ENCODE assay signal across 8 cellular contexts in genomic region chr5:88732181-88732633, GRCh38.
DNase-seq lines count a peak whose midpoint lies in the region; ATAC-seq and TF ChIP-seq lines count a peak whose summit lies in the region.

No MANE protein-coding gene starts in this region.

- no peak for TF ChIP-seq CTCF in activated B cell treated with CpG ODN at 0.5 μM for 24 hours (IDR thresholded peaks at IDR 0.05)

- H3K27ac Mint-ChIP-seq in activated naive CD8-positive, alpha-beta T cell treated with anti-CD3 and anti-CD28 coated beads, Interleukin-2, amount 50 U/mL, for 24 hours = peak overlapping the region; percentile 48
- no peak overlapping the region for H3K27ac Mint-ChIP-seq in activated naive CD8-positive, alpha-beta T cell treated with anti-CD3 and anti-CD28 coated beads for 36 hours
- H3K27ac Mint-ChIP-seq in activated B cell treated with CpG ODN at 0.5 μM for 24 hours = peak overlapping the region; percentile 91

- POLR2A ChIA-PET in activated B cell treated with CpG ODN at 0.5 μM for 24 hours (lab: Charles Lee) = interaction anchor here (0.7 to 8.7 kb wide), 27 partner anchors 9 to 1677 kb away, joined by 3 to 242 read pairs (median 5); partner anchors contain the start of genes CETN3 and MEF2C

- ATAC-seq in activated naive CD8-positive, alpha-beta T cell treated with anti-CD3 and anti-CD28 coated beads, Interleukin-2, amount 50 U/mL, for 24 hours = peak; percentile 65
- ATAC-seq in HG03135 (IDR thresholded peaks at IDR 0.05; ENCODE audit: unreplicated experiment) (peak; percentile 37), activated B cell treated with CpG ODN at 0.5 μM for 24 hours (ENCODE audit: low read depth) (peak; percentile 57)

- intact Hi-C loops in activated B cell treated with CpG ODN at 0.5 μM for 24 hours (cut with micrococcal nuclease) = loop anchor here (1.0 to 5.0 kb wide), 10 partner anchors 14 to 711 kb away; partner anchors contain the start of gene MEF2C

- no peaks in the 10 kb centered on the region for H3K27me3 Mint-ChIP-seq in activated naive CD8-positive, alpha-beta T cell treated with anti-CD3 and anti-CD28 coated beads, Interleukin-2, amount 50 U/mL, for 24 hours
- H3K27me3 Mint-ChIP-seq in activated naive CD8-positive, alpha-beta T cell treated with anti-CD3 and anti-CD28 coated beads for 36 hours = peaks cover 9% of the 10 kb centered on the region
- H3K27me3 Mint-ChIP-seq in activated B cell treated with CpG ODN at 0.5 μM for 24 hours = no peaks in the 10 kb centered on the region

- DNase-seq in activated naive CD8-positive, alpha-beta T cell treated with anti-CD3 and anti-CD28 coated beads, Interleukin-2, amount 50 U/mL, for 24 hours = peak; percentile 12
- no peak for DNase-seq in activated naive CD8-positive, alpha-beta T cell treated with anti-CD3 and anti-CD28 coated beads for 36 hours
- DNase-seq in activated B cell treated with CpG ODN at 0.5 μM for 24 hours (no peak), medulla oblongata (ENCODE audit: extremely low spot score) (peak; percentile 74), T-helper 1 cell (no peak), NCI-H345 treated with DMSO at 0.1 percent for 48 hours (lab: John Stamatoyannopoulos, UW; ENCODE audit: unreplicated experiment) (no peak)
- no peak for DNase-seq in activated CD4-positive, alpha-beta T cell treated with anti-CD3 and anti-CD28 coated beads for 48 hours

- H3K9me3 Mint-ChIP-seq in activated naive CD8-positive, alpha-beta T cell treated with anti-CD3 and anti-CD28 coated beads, Interleukin-2, amount 50 U/mL, for 24 hours = no peaks in the 10 kb centered on the region
- no peaks in the 10 kb centered on the region for H3K9me3 Mint-ChIP-seq in activated naive CD8-positive, alpha-beta T cell treated with anti-CD3 and anti-CD28 coated beads for 36 hours
- H3K9me3 Mint-ChIP-seq in activated B cell treated with CpG ODN at 0.5 μM for 24 hours = no peaks in the 10 kb centered on the region

- H3K36me3 Mint-ChIP-seq in activated naive CD8-positive, alpha-beta T cell treated with anti-CD3 and anti-CD28 coated beads, Interleukin-2, amount 50 U/mL, for 24 hours (ENCODE audit: low read depth) = no peaks in the 10 kb centered on the region
- no peaks in the 10 kb centered on the region for H3K36me3 Mint-ChIP-seq in activated naive CD8-positive, alpha-beta T cell treated with anti-CD3 and anti-CD28 coated beads for 36 hours
- H3K36me3 Mint-ChIP-seq in activated B cell treated with CpG ODN at 0.5 μM for 24 hours (ENCODE audit: low read depth) = peaks cover 51% of the 10 kb centered on the region

- H3K4me1 Mint-ChIP-seq in activated naive CD8-positive, alpha-beta T cell treated with anti-CD3 and anti-CD28 coated beads, Interleukin-2, amount 50 U/mL, for 24 hours = peaks cover 25% of the 10 kb centered on the region
- peaks cover 19% of the 10 kb centered on the region for H3K4me1 Mint-ChIP-seq in activated naive CD8-positive, alpha-beta T cell treated with anti-CD3 and anti-CD28 coated beads for 36 hours
- peaks cover 75% of the 10 kb centered on the region for H3K4me1 Mint-ChIP-seq in activated B cell treated with CpG ODN at 0.5 μM for 24 hours

- CTCF ChIA-PET in activated B cell treated with CpG ODN at 0.5 μM for 24 hours (lab: Charles Lee) = interaction anchor here (0.8 to 2.4 kb wide), 13 partner anchors 14 to 1533 kb away, joined by 3 to 8 read pairs (median 4); partner anchors contain the start of gene MEF2C

- H3K4me3 Mint-ChIP-seq in activated naive CD8-positive, alpha-beta T cell treated with anti-CD3 and anti-CD28 coated beads, Interleukin-2, amount 50 U/mL, for 24 hours = no peak overlapping the region
- no peak overlapping the region for H3K4me3 Mint-ChIP-seq in activated naive CD8-positive, alpha-beta T cell treated with anti-CD3 and anti-CD28 coated beads for 36 hours
- H3K4me3 Mint-ChIP-seq in activated B cell treated with CpG ODN at 0.5 μM for 24 hours = peak overlapping the region; percentile 49

Comparison
In these comparisons a context has a peak if more than half of its experiments do, and no peak if none do; other contexts are left out.
1. DNase-seq: peak in activated naive CD8-positive, alpha-beta T cell treated with anti-CD3 and anti-CD28 coated beads, Interleukin-2, amount 50 U/mL, for 24 hours (single experiment) and medulla oblongata (single experiment); none in activated naive CD8-positive, alpha-beta T cell treated with anti-CD3 and anti-CD28 coated beads for 36 hours (single experiment), activated B cell treated with CpG ODN at 0.5 μM for 24 hours (single experiment), T-helper 1 cell (0 of 5), NCI-H345 treated with DMSO at 0.1 percent for 48 hours (single experiment) and activated CD4-positive, alpha-beta T cell treated with anti-CD3 and anti-CD28 coated beads for 48 hours (single experiment).
2. Peak in every context shown above with its lines, with median percentiles within 50 percentile points of each other: ATAC-seq.